Comparison of ENCODE assay signal across 20 cellular contexts in genomic region chr1:53895421-53895820, GRCh38. TPM values are rescaled to one million over a fixed set of nuclear protein-coding genes. Genes with fewer than 3 reads are reported as not detected.
"Had no signal": no experiment of that assay in that cellular context is flagged by ENCODE, and none has a peak within 500 bp of the region (broad histone marks: within the 10 kb centered on the region; RNA-seq: fewer than 3 reads in every experiment).

No MANE protein-coding gene starts in this region.

- H3K27ac ChIP-seq: cardiac muscle cell, neutrophil, right atrium auricular region, skin epidermis had no signal

- H3K4me3 ChIP-seq: cardiac muscle cell, right atrium auricular region, skin epidermis, transverse colon had no signal

- H3K27me3 ChIP-seq: cardiac muscle cell, neutrophil, right atrium auricular region, transverse colon had no signal

- H3K36me3 ChIP-seq: cardiac muscle cell, neutrophil, right atrium auricular region, transverse colon had no signal

- FAIRE-seq: astrocyte, endometrium had no signal

- DNase-seq: activated CD4-positive, alpha-beta memory T cell treated with anti-CD3 and anti-CD28 coated beads, Interleukin-2, amount 10 ng/mL, durations not matched to agents 7 days and 5 days; activated CD4-positive, alpha-beta T cell treated with anti-CD3 and anti-CD28 coated beads for 4 hours; activated naive CD4-positive, alpha-beta T cell treated with anti-CD3 and anti-CD28 coated beads, Interleukin-2, amount 10 ng/mL, durations not matched to agents 7 days and 5 days; activated T-cell treated with anti-CD3 and anti-CD28 coated beads, Interleukin-2, amount 50 U/mL, for 24 hours; foreskin fibroblast; hippocampal formation; midbrain; stimulated activated CD4-positive, alpha-beta T cell treated with anti-CD3 and anti-CD28 coated beads, Interleukin-15, amount 100 ng/mL, for 24 hours; stimulated activated CD4-positive, alpha-beta T cell treated with anti-CD3 and anti-CD28 coated beads, Interleukin-4, amount 100 ng/mL, for 1 hour; stimulated activated naive B cell treated with anti-CD40 and anti-IgM and Interleukin-4, amounts not matched to agents 10 μg/mL and 1 μg/mL and 100 μg/mL, for 72 hours; T-helper 17 cell; transverse colon had no signal

- H3K9me3 ChIP-seq: neutrophil, right atrium auricular region, transverse colon had no signal

- ATAC-seq: stimulated activated naive B cell treated with anti-CD40 and anti-IgM and Interleukin-4, amounts not matched to agents 10 μg/mL and 1 μg/mL and 100 μg/mL, for 72 hours; T-helper 17 cell had no signal

RNA-seq across cellular contexts. Expression of gene DIO1, which starts 1.4 kb away (rescaled TPM):
- total RNA-seq: activated CD4-positive, alpha-beta memory T cell treated with anti-CD3 and anti-CD28 coated beads, Interleukin-2, amount 10 ng/mL, durations not matched to agents 7 days and 5 days; astrocyte; cardiac muscle cell; kidney epithelial cell; lower leg skin; right atrium auricular region; T-helper 17 cell; transverse colon had no signal
- polyA plus RNA-seq: cardiac muscle cell had no signal
